Comparison of ENCODE assay signal across 26 cellular contexts in genomic region chr11:67157691-67158090, GRCh38. TPM values are rescaled to one million over a fixed set of nuclear protein-coding genes. Genes with fewer than 3 reads are reported as not detected.
DNase-seq lines count a peak whose midpoint lies in the region; ATAC-seq and TF ChIP-seq lines count a peak whose summit lies in the region.
"Had no signal": no experiment of that assay in that cellular context is flagged by ENCODE, and none has a peak within 500 bp of the region (broad histone marks: within the 10 kb centered on the region; RNA-seq: fewer than 3 reads in every experiment).

No MANE protein-coding gene starts in this region.

- POLR2A ChIA-PET in RWPE1 (lab: Yijun Ruan, JAX; ENCODE audit: low non-redundant PET), result no interaction called here

- H3K27ac ChIP-seq in RWPE1 (peak overlapping the region; percentile 35; the same call in 1 of the 2 replicates), brain microvascular endothelial cell (no peak overlapping the region)
- H3K27ac ChIP-seq: 22Rv1, C4-2B, GM23248, HL-60, KMS-11, SJCRH30 had no signal

- ATAC-seq in esophagus mucosa (peak; percentile 38), SK-N-SH treated with all-trans-retinoic acid at 6 μM for 48 hours (no peak)
- ATAC-seq: GM12878, Panc1 had no signal

- TF ChIP-seq CTCF in RWPE1 (conservative IDR thresholded peaks at IDR 0.05; ENCODE audit: low read depth) (no peak), osteocyte (IDR thresholded peaks at IDR 0.05) (no peak), brain microvascular endothelial cell (IDR thresholded peaks at IDR 0.05; ENCODE audit: low read depth, low read length, missing control alignments) (no peak)

- in situ Hi-C loops in brain microvascular endothelial cell (cut with HindIII; ENCODE audit: low pct_ligation_motif_present, low sequenced_read_pairs), result no loop called here

- H3K27me3 Mint-ChIP-seq in activated naive CD8-positive, alpha-beta T cell, result no peaks in the 10 kb centered on the region
- H3K27me3 Mint-ChIP-seq in activated naive CD8-positive, alpha-beta T cell treated with anti-CD3 and anti-CD28 coated beads for 36 hours, result no peaks in the 10 kb centered on the region
- H3K27me3 Mint-ChIP-seq in osteocyte (ENCODE audit: unreplicated experiment), result no peaks in the 10 kb centered on the region

- no peak overlapping the region for H3K4me3 Mint-ChIP-seq in activated naive CD8-positive, alpha-beta T cell
- H3K4me3 Mint-ChIP-seq in activated naive CD8-positive, alpha-beta T cell treated with anti-CD3 and anti-CD28 coated beads for 36 hours, result no peak overlapping the region
- H3K4me3 Mint-ChIP-seq in osteocyte (ENCODE audit: unreplicated experiment), result no peak overlapping the region
- H3K4me3 Mint-ChIP-seq: H9 had no signal

- H3K9me3 Mint-ChIP-seq in activated naive CD8-positive, alpha-beta T cell (ENCODE audit: low read depth), result no peaks in the 10 kb centered on the region
- no peaks in the 10 kb centered on the region for H3K9me3 Mint-ChIP-seq in activated naive CD8-positive, alpha-beta T cell treated with anti-CD3 and anti-CD28 coated beads for 36 hours
- no peaks in the 10 kb centered on the region for H3K9me3 Mint-ChIP-seq in osteocyte (ENCODE audit: unreplicated experiment)
- H3K9me3 Mint-ChIP-seq: H9 had no signal

- H3K36me3 Mint-ChIP-seq in activated naive CD8-positive, alpha-beta T cell, result no peaks in the 10 kb centered on the region
- peaks cover 15% of the 10 kb centered on the region for H3K36me3 Mint-ChIP-seq in activated naive CD8-positive, alpha-beta T cell treated with anti-CD3 and anti-CD28 coated beads for 36 hours
- peaks cover 2% of the 10 kb centered on the region for H3K36me3 Mint-ChIP-seq in osteocyte (ENCODE audit: unreplicated experiment)

- H3K27me3 ChIP-seq in brain microvascular endothelial cell (replicated peaks), result no peaks in the 10 kb centered on the region
- H3K27me3 ChIP-seq: SJCRH30 had no signal

- CTCF ChIA-PET in RWPE1 (lab: Yijun Ruan, JAX), result interaction anchor here (0.6 to 0.7 kb wide), 4 partner anchors 75 to 1938 kb away, joined by 3 to 5 read pairs (median 3); no protein-coding TSS in a partner anchor

- peak overlapping the region; percentile 23 for H3K27ac Mint-ChIP-seq in activated naive CD8-positive, alpha-beta T cell
- H3K27ac Mint-ChIP-seq in activated naive CD8-positive, alpha-beta T cell treated with anti-CD3 and anti-CD28 coated beads for 36 hours, result no peak overlapping the region
- peak overlapping the region; percentile 49 for H3K27ac Mint-ChIP-seq in osteocyte (ENCODE audit: unreplicated experiment)
- H3K27ac Mint-ChIP-seq: H9 had no signal

- peaks cover 38% of the 10 kb centered on the region for H3K4me1 Mint-ChIP-seq in activated naive CD8-positive, alpha-beta T cell (ENCODE audit: low read depth)
- peaks cover 24% of the 10 kb centered on the region for H3K4me1 Mint-ChIP-seq in activated naive CD8-positive, alpha-beta T cell treated with anti-CD3 and anti-CD28 coated beads for 36 hours
- peaks cover 28% of the 10 kb centered on the region for H3K4me1 Mint-ChIP-seq in osteocyte (ENCODE audit: unreplicated experiment)

- no peak overlapping the region for H3K4me3 ChIP-seq in brain microvascular endothelial cell (ENCODE audit: low read depth, low read length)
- H3K4me3 ChIP-seq: GM12878, GM23248, SJCRH30 had no signal

- DNase-seq in activated naive CD8-positive, alpha-beta T cell treated with anti-CD3 and anti-CD28 coated beads for 36 hours, result no peak
- DNase-seq in RWPE1 (ENCODE audit: low spot score), result no peak
- DNase-seq in osteocyte (ENCODE audit: extremely low spot score, unreplicated experiment), result no peak
- no peak for DNase-seq in NCI-H1105 (lab: John Stamatoyannopoulos, UW)
- DNase-seq in brain microvascular endothelial cell, result no peak
- DNase-seq: AML-193; DMS79 treated with DMSO at 0.1 percent for 48 hours; GM23248; H9; NCI-H1092 treated with DMSO at 0.1 percent for 48 hours; NCI-H146; NCI-H2029 treated with DMSO at 0.1 percent for 48 hours; NCI-H226; NCI-H524; NCI-H774; NK-92 treated with Interleukin-12 subunit alpha and Interleukin-12 subunit beta, amount 100 ng/mL, for 24 hours; SJCRH30 had no signal

- no peaks in the 10 kb centered on the region for H3K36me3 ChIP-seq in brain microvascular endothelial cell (replicated peaks)

TF ChIP-seq in SK-N-SH treated with all-trans-retinoic acid at 6 μM for 48 hours, 23 proteins besides CTCF, POLR2A, EP300 and RAD21:
- TF ChIP-seq ZNF70 (CRISPR knock-in tag; IDR thresholded peaks at IDR 0.05) (no peak), TCF4 (CRISPR knock-in tag; IDR thresholded peaks at IDR 0.05; ENCODE audit: borderline replicate concordance) (no peak), ZNF565 (CRISPR knock-in tag; conservative IDR thresholded peaks at IDR 0.05; ENCODE audit: low read depth) (no peak), GLIS3 (CRISPR knock-in tag; IDR thresholded peaks at IDR 0.05) (no peak), ZFP30 (CRISPR knock-in tag; IDR thresholded peaks at IDR 0.05) (no peak), PPARA (CRISPR knock-in tag; IDR thresholded peaks at IDR 0.05; ENCODE audit: borderline replicate concordance) (no peak), CSDC2 (CRISPR knock-in tag; IDR thresholded peaks at IDR 0.05) (no peak), OSR1 (CRISPR knock-in tag; IDR thresholded peaks at IDR 0.05) (no peak), ZC3H10 (CRISPR knock-in tag; IDR thresholded peaks at IDR 0.05) (no peak), CREB5 (CRISPR knock-in tag; IDR thresholded peaks at IDR 0.05; ENCODE audit: low read depth) (no peak), SNAI2 (CRISPR knock-in tag; IDR thresholded peaks at IDR 0.05) (no peak)
- TF ChIP-seq, protein P1, sequence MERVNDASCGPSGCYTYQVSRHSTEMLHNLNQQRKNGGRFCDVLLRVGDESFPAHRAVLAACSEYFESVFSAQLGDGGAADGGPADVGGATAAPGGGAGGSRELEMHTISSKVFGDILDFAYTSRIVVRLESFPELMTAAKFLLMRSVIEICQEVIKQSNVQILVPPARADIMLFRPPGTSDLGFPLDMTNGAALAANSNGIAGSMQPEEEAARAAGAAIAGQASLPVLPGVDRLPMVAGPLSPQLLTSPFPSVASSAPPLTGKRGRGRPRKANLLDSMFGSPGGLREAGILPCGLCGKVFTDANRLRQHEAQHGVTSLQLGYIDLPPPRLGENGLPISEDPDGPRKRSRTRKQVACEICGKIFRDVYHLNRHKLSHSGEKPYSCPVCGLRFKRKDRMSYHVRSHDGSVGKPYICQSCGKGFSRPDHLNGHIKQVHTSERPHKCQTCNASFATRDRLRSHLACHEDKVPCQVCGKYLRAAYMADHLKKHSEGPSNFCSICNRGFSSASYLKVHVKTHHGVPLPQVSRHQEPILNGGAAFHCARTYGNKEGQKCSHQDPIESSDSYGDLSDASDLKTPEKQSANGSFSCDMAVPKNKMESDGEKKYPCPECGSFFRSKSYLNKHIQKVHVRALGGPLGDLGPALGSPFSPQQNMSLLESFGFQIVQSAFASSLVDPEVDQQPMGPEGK (CRISPR knock-in tag; IDR thresholded peaks at IDR 0.05; ENCODE audit: borderline replicate concordance), result no peak
TF ChIP-seq in SK-N-SH treated with all-trans-retinoic acid at 6 μM for 48 hours: peak in this region for 0.

RNA-seq across cellular contexts. Expression of gene KDM2A, which starts 38.6 kb away (rescaled TPM):
- 10 to 100 TPM; 77.4 to 80.9 TPM for total RNA-seq in activated naive CD8-positive, alpha-beta T cell treated with anti-CD3 and anti-CD28 coated beads for 36 hours
- total RNA-seq in esophagus mucosa (67.2 TPM), osteocyte (62.9 and 64.8 TPM in 2 replicates)
